Comparison of ENCODE assay signal across 14 cellular contexts in the genomic region with DNA sequence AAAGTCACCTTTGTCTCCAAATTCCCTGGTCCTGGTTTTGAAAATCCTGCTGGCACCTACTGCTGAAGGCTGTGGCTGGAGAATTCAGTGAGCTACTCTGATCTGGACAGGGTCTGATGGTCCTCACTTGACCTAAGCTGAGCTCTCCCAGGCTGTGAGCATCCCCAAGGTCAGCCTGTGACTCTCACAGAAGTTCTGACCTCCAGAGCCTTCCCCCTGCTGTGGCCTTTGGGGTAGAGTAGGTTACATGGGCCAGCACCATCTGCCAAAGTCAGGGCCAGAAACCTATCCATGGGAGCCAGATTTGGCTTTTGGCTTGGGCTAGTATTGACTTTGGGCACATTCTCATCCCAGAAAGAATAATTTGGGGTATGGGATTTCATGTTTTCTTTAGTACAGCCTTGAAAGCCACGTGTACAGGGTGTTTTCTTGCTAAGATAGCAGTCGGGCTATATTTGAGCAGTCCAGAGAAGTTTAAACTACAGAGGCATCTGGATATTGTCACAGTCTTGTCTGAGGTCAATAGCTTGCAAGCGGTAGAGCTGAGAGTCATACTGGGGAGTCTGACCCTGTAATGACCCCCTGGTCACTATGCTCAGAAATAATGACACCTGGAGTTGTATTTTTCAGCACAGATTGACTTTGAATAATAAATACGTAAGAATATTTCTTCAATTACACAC. TPM values are rescaled to one million over a fixed set of nuclear protein-coding genes. Genes with fewer than 3 reads are reported as not detected.
DNase-seq lines count a peak whose midpoint lies in the region; ATAC-seq, FAIRE-seq and TF ChIP-seq lines count a peak whose summit lies in the region.
"Had no signal": no experiment of that assay in that cellular context is flagged by ENCODE, and none has a peak within 500 bp of the region (broad histone marks: within the 10 kb centered on the region; RNA-seq: fewer than 3 reads in every experiment).

No MANE protein-coding gene starts in this region.

- H3K9me3 Mint-ChIP-seq in effector memory CD8-positive, alpha-beta T cell, result no peaks in the 10 kb centered on the region
- H3K9me3 Mint-ChIP-seq: neural crest cell had no signal

- peaks cover 5% of the 10 kb centered on the region; the same call in 1 of the 2 replicates for H3K9me3 ChIP-seq in BLaER1
- H3K9me3 ChIP-seq in neural cell (ENCODE audit: low read length), result no peaks in the 10 kb centered on the region

- H3K9ac ChIP-seq in BLaER1 (peak overlapping the region; percentile 84), neural cell (ENCODE audit: low read length) (peak overlapping the region; percentile 46)

- H3K27me3 Mint-ChIP-seq in effector memory CD8-positive, alpha-beta T cell, result no peaks in the 10 kb centered on the region

- TF ChIP-seq EP300 in neural cell (conservative IDR thresholded peaks at IDR 0.05; ENCODE audit: poor library complexity, severe bottlenecking), result no peak

- H3K4me3 Mint-ChIP-seq in effector memory CD8-positive, alpha-beta T cell, result no peak overlapping the region
- H3K4me3 Mint-ChIP-seq: neural crest cell had no signal

- DNase-seq in effector memory CD8-positive, alpha-beta T cell, result no peak
- DNase-seq in D721Med (ENCODE audit: insufficient read length, low spot score), result no peak
- DNase-seq: activated CD8-positive, alpha-beta memory T cell treated with anti-CD3 and anti-CD28 coated beads, Interleukin-2, amount 50 U/mL, for 48 hours; NCI-H69; stimulated activated CD4-positive, alpha-beta T cell treated with anti-CD3 and anti-CD28 coated beads, Interleukin-4, amount 100 ng/mL, for 4 hours; T-helper 1 cell had no signal

- H3F3A ChIP-seq in neural cell (ENCODE audit: insufficient read depth, low read length, poor library complexity, severe bottlenecking), result no peaks in the 10 kb centered on the region

- H2AFZ ChIP-seq in neural cell (ENCODE audit: low read depth, low read length), result no peak overlapping the region

- H3K27ac ChIP-seq in BLaER1, result peak overlapping the region; percentile 99
- no peak overlapping the region for H3K27ac ChIP-seq in neural cell (ENCODE audit: low read length)

- TF ChIP-seq RAD21 in neural cell (conservative IDR thresholded peaks at IDR 0.05), result no peak

- H3K4me1 ChIP-seq in BLaER1, result peaks cover 99% of the 10 kb centered on the region

- TF ChIP-seq CTCF in neural cell (IDR thresholded peaks at IDR 0.05; ENCODE audit: poor library complexity, severe bottlenecking), result no peak
- no peak for TF ChIP-seq CTCF in D721Med (IDR thresholded peaks at IDR 0.05; ENCODE audit: insufficient read depth, missing control alignments)

- H3K4me2 ChIP-seq in BLaER1, result peak overlapping the region; percentile 94
- H3K4me2 ChIP-seq in neural cell (ENCODE audit: low read length), result no peak overlapping the region

- no peaks in the 10 kb centered on the region for H3K27me3 ChIP-seq in BLaER1
- H3K27me3 ChIP-seq in neural cell (ENCODE audit: insufficient read depth, low read depth, low read length), result no peaks in the 10 kb centered on the region

- peaks cover 32% of the 10 kb centered on the region for H3K36me3 Mint-ChIP-seq in effector memory CD8-positive, alpha-beta T cell (ENCODE audit: insufficient read depth)

- TF ChIP-seq POLR2A in GM18505 (IDR thresholded peaks at IDR 0.05; ENCODE audit: borderline replicate concordance, extremely low read depth, insufficient read depth, insufficient read length), result no peak

- peaks cover 7% of the 10 kb centered on the region; the same call in 1 of the 2 replicates for H3K36me3 ChIP-seq in BLaER1
- H3K36me3 ChIP-seq in neural cell (ENCODE audit: insufficient read depth, low read length), result no peaks in the 10 kb centered on the region

- H4K20me1 ChIP-seq in BLaER1 (no peaks in the 10 kb centered on the region), neural cell (ENCODE audit: insufficient read depth) (no peaks in the 10 kb centered on the region)

- H3K4me3 ChIP-seq in BLaER1, result peak overlapping the region; percentile 54
- H3K4me3 ChIP-seq in neural cell (ENCODE audit: low read length), result no peak overlapping the region

- peaks cover 3% of the 10 kb centered on the region in 2 donors for H3K4me1 Mint-ChIP-seq in effector memory CD8-positive, alpha-beta T cell (ENCODE audit: low read depth in 2 of 2)

- no peaks in the 10 kb centered on the region for H3K79me2 ChIP-seq in neural cell (replicated peaks; ENCODE audit: insufficient read depth, low read length)

- H3K27ac Mint-ChIP-seq in effector memory CD8-positive, alpha-beta T cell, result peak overlapping the region; percentile 38 to 72

- no peak for FAIRE-seq in D721Med (lab: Jason Lieb, UNC)
- FAIRE-seq: colon had no signal

- ATAC-seq in HG02973 (IDR thresholded peaks at IDR 0.05; ENCODE audit: unreplicated experiment) (peak; percentile 3), GM18505 (IDR thresholded peaks at IDR 0.05; ENCODE audit: unreplicated experiment) (no peak), HG03469 (IDR thresholded peaks at IDR 0.05; ENCODE audit: unreplicated experiment) (no peak), HG03045 (IDR thresholded peaks at IDR 0.05; ENCODE audit: unreplicated experiment) (no peak)
- no peak for ATAC-seq in effector memory CD8-positive, alpha-beta T cell (replicated peaks)

- H3K9me2 ChIP-seq in neural cell (ENCODE audit: insufficient read depth, low read length), result no peaks in the 10 kb centered on the region

TF ChIP-seq in neural cell, 6 proteins besides CTCF, POLR2A, EP300 and RAD21:
- no peak for TF ChIP-seq SMC3 (conservative IDR thresholded peaks at IDR 0.05; ENCODE audit: poor library complexity)
- no peak for TF ChIP-seq POLR2AphosphoS5 (IDR thresholded peaks at IDR 0.05)
- no peak for TF ChIP-seq TAF1 (IDR thresholded peaks at IDR 0.05; ENCODE audit: low read depth)
- TF ChIP-seq MXI1 (conservative IDR thresholded peaks at IDR 0.05; ENCODE audit: poor library complexity, severe bottlenecking), result no peak
- TF ChIP-seq EZH2 (IDR thresholded peaks at IDR 0.05; ENCODE audit: borderline replicate concordance, insufficient read depth, low read length, poor library complexity, severe bottlenecking), result no peak
- TF ChIP-seq, protein P1, sequence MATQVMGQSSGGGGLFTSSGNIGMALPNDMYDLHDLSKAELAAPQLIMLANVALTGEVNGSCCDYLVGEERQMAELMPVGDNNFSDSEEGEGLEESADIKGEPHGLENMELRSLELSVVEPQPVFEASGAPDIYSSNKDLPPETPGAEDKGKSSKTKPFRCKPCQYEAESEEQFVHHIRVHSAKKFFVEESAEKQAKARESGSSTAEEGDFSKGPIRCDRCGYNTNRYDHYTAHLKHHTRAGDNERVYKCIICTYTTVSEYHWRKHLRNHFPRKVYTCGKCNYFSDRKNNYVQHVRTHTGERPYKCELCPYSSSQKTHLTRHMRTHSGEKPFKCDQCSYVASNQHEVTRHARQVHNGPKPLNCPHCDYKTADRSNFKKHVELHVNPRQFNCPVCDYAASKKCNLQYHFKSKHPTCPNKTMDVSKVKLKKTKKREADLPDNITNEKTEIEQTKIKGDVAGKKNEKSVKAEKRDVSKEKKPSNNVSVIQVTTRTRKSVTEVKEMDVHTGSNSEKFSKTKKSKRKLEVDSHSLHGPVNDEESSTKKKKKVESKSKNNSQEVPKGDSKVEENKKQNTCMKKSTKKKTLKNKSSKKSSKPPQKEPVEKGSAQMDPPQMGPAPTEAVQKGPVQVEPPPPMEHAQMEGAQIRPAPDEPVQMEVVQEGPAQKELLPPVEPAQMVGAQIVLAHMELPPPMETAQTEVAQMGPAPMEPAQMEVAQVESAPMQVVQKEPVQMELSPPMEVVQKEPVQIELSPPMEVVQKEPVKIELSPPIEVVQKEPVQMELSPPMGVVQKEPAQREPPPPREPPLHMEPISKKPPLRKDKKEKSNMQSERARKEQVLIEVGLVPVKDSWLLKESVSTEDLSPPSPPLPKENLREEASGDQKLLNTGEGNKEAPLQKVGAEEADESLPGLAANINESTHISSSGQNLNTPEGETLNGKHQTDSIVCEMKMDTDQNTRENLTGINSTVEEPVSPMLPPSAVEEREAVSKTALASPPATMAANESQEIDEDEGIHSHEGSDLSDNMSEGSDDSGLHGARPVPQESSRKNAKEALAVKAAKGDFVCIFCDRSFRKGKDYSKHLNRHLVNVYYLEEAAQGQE (IDR thresholded peaks at IDR 0.05; ENCODE audit: borderline replicate concordance), result no peak

RNA-seq across cellular contexts. Expression of a gene that starts 6.2 kb away (rescaled TPM):
- polyA plus RNA-seq in neural cell, result not detected in 2 replicates
- polyA minus RNA-seq in neural cell, result not detected in 2 replicates

RNA-seq across cellular contexts. Expression of a gene that starts 8.6 kb away (rescaled TPM):
- polyA plus RNA-seq in neural cell, result 188 and 195 TPM in 2 replicates
- 176 and 188 TPM in 2 replicates for polyA minus RNA-seq in neural cell

RNA-seq across cellular contexts. Expression of a gene that starts 39.1 kb away (rescaled TPM):
- polyA plus RNA-seq in neural cell, result 13.2 and 15.1 TPM in 2 replicates
- polyA minus RNA-seq in neural cell, result 35.2 and 36.0 TPM in 2 replicates

RNA-seq across cellular contexts. Expression of a gene that starts 58.6 kb away (rescaled TPM):
- 0.24 and 2.8 TPM in 2 replicates for polyA plus RNA-seq in neural cell
- not detected in 2 replicates for polyA minus RNA-seq in neural cell
